ENCODE assay signal across 1 cellular context in the genomic region with DNA sequence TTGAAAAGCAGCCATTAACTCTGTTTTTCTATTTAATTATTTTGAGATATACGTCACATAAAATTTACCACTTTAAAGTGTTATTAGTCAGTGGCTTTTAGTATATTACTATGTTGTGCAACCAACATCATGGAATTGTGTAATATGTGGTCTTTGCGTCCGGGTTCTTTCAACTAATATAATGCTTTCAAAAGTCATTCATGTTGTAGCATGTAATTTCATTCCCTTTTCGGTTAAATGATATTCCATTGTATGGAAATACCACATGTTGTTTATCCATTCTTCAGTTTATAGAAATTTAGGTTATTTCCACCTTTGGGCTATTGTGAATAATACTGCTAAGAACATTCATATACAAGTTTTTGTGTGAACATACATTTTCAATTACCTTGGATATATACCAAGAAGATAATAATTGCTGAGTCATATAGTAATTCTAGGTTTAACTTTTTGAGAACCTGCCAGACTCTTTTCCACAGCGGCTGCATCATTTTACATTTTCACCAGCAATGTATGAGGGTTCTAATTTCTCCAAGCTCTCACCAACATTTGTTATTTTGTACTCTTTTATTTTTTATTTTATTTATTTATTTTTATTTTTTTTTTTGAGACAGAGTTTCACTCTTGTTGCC.
A peak's percentile ranks its signal among the peaks of the same experiment; 100 is the strongest.
TF ChIP-seq lines count a peak whose summit lies in the region.

No MANE protein-coding gene starts in this region.

TF ChIP-seq in K562, 482 proteins besides CTCF, POLR2A, EP300 and RAD21 (continues in another document):
- TF ChIP-seq, protein P1, sequence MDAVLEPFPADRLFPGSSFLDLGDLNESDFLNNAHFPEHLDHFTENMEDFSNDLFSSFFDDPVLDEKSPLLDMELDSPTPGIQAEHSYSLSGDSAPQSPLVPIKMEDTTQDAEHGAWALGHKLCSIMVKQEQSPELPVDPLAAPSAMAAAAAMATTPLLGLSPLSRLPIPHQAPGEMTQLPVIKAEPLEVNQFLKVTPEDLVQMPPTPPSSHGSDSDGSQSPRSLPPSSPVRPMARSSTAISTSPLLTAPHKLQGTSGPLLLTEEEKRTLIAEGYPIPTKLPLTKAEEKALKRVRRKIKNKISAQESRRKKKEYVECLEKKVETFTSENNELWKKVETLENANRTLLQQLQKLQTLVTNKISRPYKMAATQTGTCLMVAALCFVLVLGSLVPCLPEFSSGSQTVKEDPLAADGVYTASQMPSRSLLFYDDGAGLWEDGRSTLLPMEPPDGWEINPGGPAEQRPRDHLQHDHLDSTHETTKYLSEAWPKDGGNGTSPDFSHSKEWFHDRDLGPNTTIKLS (IDR thresholded peaks at IDR 0.05; ENCODE audit: borderline replicate concordance, low read depth), result no peak
- peak; percentile 89 for TF ChIP-seq MAFG (tag; conservative IDR thresholded peaks at IDR 0.05)
- no peak for TF ChIP-seq ATF6 (CRISPR knock-in tag; IDR thresholded peaks at IDR 0.05)
- peak; percentile 46 for TF ChIP-seq NFE2 (IDR thresholded peaks at IDR 0.05; ENCODE audit: low read depth)
- no peak for TF ChIP-seq SMARCA5 (IDR thresholded peaks at IDR 0.05)
- TF ChIP-seq MAFK (IDR thresholded peaks at IDR 0.05; ENCODE audit: low read length), result peak; percentile 62; the same call in 1 of the 2 replicates
- no peak for TF ChIP-seq ASH1L (IDR thresholded peaks at IDR 0.05; ENCODE audit: borderline replicate concordance, low read depth, partially characterized antibody)
- no peak for TF ChIP-seq HNRNPH1 (optimal IDR thresholded peaks at IDR 0.05; ENCODE audit: low read depth, low read length)
- TF ChIP-seq, protein P2, sequence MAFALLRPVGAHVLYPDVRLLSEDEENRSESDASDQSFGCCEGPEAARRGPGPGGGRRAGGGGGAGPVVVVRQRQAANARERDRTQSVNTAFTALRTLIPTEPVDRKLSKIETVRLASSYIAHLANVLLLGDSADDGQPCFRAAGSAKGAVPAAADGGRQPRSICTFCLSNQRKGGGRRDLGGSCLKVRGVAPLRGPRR (CRISPR knock-in tag; IDR thresholded peaks at IDR 0.05), result no peak
- TF ChIP-seq POLR2AphosphoS2 (IDR thresholded peaks at IDR 0.05; ENCODE audit: low read length), result no peak
- TF ChIP-seq MTA2 (IDR thresholded peaks at IDR 0.05; ENCODE audit: low read depth), result no peak
- TF ChIP-seq ZNF134 (CRISPR knock-in tag; conservative IDR thresholded peaks at IDR 0.05), result no peak
- TF ChIP-seq, protein P3, sequence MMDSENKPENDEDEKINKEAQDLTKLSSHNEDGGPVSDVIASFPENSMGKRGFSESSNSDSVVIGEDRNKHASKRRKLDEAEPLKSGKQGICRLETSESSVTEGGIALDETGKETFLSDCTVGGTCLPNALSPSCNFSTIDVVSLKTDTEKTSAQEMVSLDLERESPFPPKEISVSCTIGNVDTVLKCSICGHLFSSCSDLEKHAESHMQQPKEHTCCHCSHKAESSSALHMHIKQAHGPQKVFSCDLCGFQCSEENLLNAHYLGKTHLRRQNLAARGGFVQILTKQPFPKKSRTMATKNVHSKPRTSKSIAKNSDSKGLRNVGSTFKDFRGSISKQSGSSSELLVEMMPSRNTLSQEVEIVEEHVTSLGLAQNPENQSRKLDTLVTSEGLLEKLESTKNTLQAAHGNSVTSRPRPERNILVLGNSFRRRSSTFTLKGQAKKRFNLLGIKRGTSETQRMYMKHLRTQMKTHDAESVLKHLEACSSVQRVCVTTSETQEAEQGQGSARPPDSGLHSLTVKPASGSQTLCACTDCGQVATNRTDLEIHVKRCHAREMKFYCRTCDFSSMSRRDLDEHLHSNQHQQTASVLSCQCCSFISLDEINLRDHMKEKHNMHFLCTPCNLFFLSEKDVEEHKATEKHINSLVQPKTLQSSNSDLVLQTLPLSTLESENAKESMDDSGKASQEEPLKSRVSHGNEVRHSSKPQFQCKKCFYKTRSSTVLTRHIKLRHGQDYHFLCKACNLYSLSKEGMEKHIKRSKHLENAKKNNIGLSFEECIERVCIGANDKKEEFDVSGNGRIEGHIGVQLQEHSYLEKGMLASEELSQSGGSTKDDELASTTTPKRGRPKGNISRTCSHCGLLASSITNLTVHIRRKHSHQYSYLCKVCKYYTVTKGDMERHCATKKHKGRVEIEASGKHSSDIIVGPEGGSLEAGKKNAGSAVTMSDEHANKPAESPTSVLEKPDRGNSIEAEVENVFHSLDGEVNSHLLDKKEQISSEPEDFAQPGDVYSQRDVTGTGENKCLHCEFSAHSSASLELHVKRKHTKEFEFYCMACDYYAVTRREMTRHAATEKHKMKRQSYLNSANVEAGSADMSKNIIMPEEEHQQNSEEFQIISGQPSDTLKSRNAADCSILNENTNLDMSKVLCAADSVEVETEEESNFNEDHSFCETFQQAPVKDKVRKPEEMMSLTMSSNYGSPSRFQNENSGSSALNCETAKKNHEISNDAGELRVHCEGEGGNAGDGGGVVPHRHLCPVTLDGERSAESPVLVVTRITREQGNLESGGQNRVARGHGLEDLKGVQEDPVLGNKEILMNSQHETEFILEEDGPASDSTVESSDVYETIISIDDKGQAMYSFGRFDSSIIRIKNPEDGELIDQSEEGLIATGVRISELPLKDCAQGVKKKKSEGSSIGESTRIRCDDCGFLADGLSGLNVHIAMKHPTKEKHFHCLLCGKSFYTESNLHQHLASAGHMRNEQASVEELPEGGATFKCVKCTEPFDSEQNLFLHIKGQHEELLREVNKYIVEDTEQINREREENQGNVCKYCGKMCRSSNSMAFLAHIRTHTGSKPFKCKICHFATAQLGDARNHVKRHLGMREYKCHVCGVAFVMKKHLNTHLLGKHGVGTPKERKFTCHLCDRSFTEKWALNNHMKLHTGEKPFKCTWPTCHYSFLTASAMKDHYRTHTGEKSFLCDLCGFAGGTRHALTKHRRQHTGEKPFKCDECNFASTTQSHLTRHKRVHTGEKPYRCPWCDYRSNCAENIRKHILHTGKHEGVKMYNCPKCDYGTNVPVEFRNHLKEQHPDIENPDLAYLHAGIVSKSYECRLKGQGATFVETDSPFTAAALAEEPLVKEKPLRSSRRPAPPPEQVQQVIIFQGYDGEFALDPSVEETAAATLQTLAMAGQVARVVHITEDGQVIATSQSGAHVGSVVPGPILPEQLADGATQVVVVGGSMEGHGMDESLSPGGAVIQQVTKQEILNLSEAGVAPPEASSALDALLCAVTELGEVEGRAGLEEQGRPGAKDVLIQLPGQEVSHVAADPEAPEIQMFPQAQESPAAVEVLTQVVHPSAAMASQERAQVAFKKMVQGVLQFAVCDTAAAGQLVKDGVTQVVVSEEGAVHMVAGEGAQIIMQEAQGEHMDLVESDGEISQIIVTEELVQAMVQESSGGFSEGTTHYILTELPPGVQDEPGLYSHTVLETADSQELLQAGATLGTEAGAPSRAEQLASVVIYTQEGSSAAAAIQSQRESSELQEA (IDR thresholded peaks at IDR 0.05; ENCODE audit: low read depth), result no peak
- TF ChIP-seq ARNT (IDR thresholded peaks at IDR 0.05), result no peak
- TF ChIP-seq ZNF316 (IDR thresholded peaks at IDR 0.05), result peak; percentile 85
- TF ChIP-seq ZKSCAN1 (IDR thresholded peaks at IDR 0.05; ENCODE audit: low read depth, low read length), result no peak
- no peak for TF ChIP-seq KLF1 (tag; IDR thresholded peaks at IDR 0.05)
- peak; percentile 74; the same call in 1 of the 2 replicates for TF ChIP-seq C11orf30 (IDR thresholded peaks at IDR 0.05; ENCODE audit: low read depth)
- no peak for TF ChIP-seq SMARCB1 (IDR thresholded peaks at IDR 0.05; ENCODE audit: insufficient read length, low read depth)
- no peak for TF ChIP-seq KLF13 (tag; IDR thresholded peaks at IDR 0.05; ENCODE audit: borderline replicate concordance, low read depth)
- peak; percentile 36; the same call in 1 of the 2 replicates for TF ChIP-seq CEBPB (tag; IDR thresholded peaks at IDR 0.05)
- TF ChIP-seq MAFF (IDR thresholded peaks at IDR 0.05; ENCODE audit: low read length), result peak; percentile 63; the same call in 1 of the 2 replicates
- TF ChIP-seq BRD4 (IDR thresholded peaks at IDR 0.05), result no peak
- TF ChIP-seq ZNF589 (CRISPR knock-in tag; IDR thresholded peaks at IDR 0.05; ENCODE audit: low read depth), result no peak
- no peak for TF ChIP-seq RBBP5 (IDR thresholded peaks at IDR 0.05; ENCODE audit: borderline replicate concordance, insufficient read depth, low read length, poor library complexity, severe bottlenecking)
- TF ChIP-seq ZNF766 (CRISPR knock-in tag; conservative IDR thresholded peaks at IDR 0.05), result no peak
- no peak for TF ChIP-seq MLLT1 (IDR thresholded peaks at IDR 0.05)
- TF ChIP-seq TSC22D4 (tag; IDR thresholded peaks at IDR 0.05), result no peak
- no peak for TF ChIP-seq SP2 (IDR thresholded peaks at IDR 0.05; ENCODE audit: extremely low read depth, low read depth, low read length, poor library complexity, severe bottlenecking)
- no peak for TF ChIP-seq NR2F6 (CRISPR knock-in tag; IDR thresholded peaks at IDR 0.05)
- peak; percentile 57; the same call in 1 of the 2 replicates for TF ChIP-seq NFE2L1 (tag; IDR thresholded peaks at IDR 0.05; ENCODE audit: borderline replicate concordance, low read depth)
- TF ChIP-seq CEBPG (CRISPR knock-in tag; IDR thresholded peaks at IDR 0.05), result no peak
- TF ChIP-seq CEBPG (tag; conservative IDR thresholded peaks at IDR 0.05 in 1 of 2, IDR thresholded peaks at IDR 0.05 in 1 of 2), result 0 out of 4 replicates have a peak, but pooled peaks of 1 of the 2 experiments have one; percentile 28
- no peak for TF ChIP-seq POLR2B (IDR thresholded peaks at IDR 0.05; ENCODE audit: low read depth, partially characterized antibody)
- no peak for TF ChIP-seq DMBX1 (CRISPR knock-in tag; IDR thresholded peaks at IDR 0.05; ENCODE audit: borderline replicate concordance)
- TF ChIP-seq BRD9 (IDR thresholded peaks at IDR 0.05; ENCODE audit: low read depth, partially characterized antibody), result no peak
- TF ChIP-seq ZNF449 (CRISPR knock-in tag; IDR thresholded peaks at IDR 0.05), result no peak
